ENCODE assay signal across 8 cellular contexts in genomic region chr1:175192630-175193338, GRCh38. TPM values are rescaled to one million over a fixed set of nuclear protein-coding genes. Genes with fewer than 3 reads are reported as not detected.
DNase-seq lines count a peak whose midpoint lies in the region; ATAC-seq and TF ChIP-seq lines count a peak whose summit lies in the region.

Gene KIAA0040 (minus strand): TSS chr1:175192776. CDS start chr1:175161013, 31,763 bp downstream.

- peak within 1 kb of the TSS; percentile 27 for H3K27ac ChIP-seq in HUES48 (ENCODE audit: low read depth, low read length)
- no peak within 1 kb of the TSS for H3K27ac ChIP-seq in SK-N-MC
- H3K27ac ChIP-seq in left ventricle myocardium inferior (replicated peaks): peak within 1 kb of the TSS; percentile 89

- peaks cover 21% of the 10 kb centered on the region for H3K27me3 ChIP-seq in HUES48 (ENCODE audit: control insufficient read depth, insufficient read depth, low read length)
- H3K27me3 ChIP-seq in left ventricle myocardium inferior (ENCODE audit: low read depth): no peaks in the 10 kb centered on the region

- peak; percentile 27 for ATAC-seq in GM19468 (IDR thresholded peaks at IDR 0.05; ENCODE audit: extremely low read depth, unreplicated experiment)
- peak; percentile 75 to 77 for ATAC-seq in activated naive CD4-positive, alpha-beta T cell treated with anti-CD3 and anti-CD28 coated beads, Interleukin-2, amount 50 U/mL, for 72 hours

- H3K4me3 ChIP-seq in HUES48 (ENCODE audit: low read depth, low read length) (peak within 1 kb of the TSS; percentile 82), SK-N-MC (peak within 1 kb of the TSS; percentile 78), left ventricle myocardium inferior (peak within 1 kb of the TSS; percentile 84)

- H3K36me3 ChIP-seq in HUES48 (ENCODE audit: control insufficient read depth, insufficient read depth, low read length) (no peaks in the 10 kb centered on the region), SK-N-MC (ENCODE audit: insufficient read depth, low read length) (no peaks in the 10 kb centered on the region), left ventricle myocardium inferior (no peaks in the 10 kb centered on the region)

- H3K4me1 ChIP-seq in HUES48 (ENCODE audit: control insufficient read depth, insufficient read depth, low read length) (peaks cover 6% of the 10 kb centered on the region; the same call in 1 of the 2 replicates), left ventricle myocardium inferior (peaks cover 66% of the 10 kb centered on the region)

- peak; percentile 34 for TF ChIP-seq CTCF in left ventricle myocardium inferior (IDR thresholded peaks at IDR 0.05; ENCODE audit: borderline replicate concordance)

- H3K9me3 ChIP-seq in HUES48 (ENCODE audit: control insufficient read depth, insufficient read depth, low read length): no peaks in the 10 kb centered on the region
- H3K9me3 ChIP-seq in SK-N-MC (ENCODE audit: low read depth, low read length): no peaks in the 10 kb centered on the region
- no peaks in the 10 kb centered on the region for H3K9me3 ChIP-seq in left ventricle myocardium inferior (replicated peaks)

- intact Hi-C loops in left ventricle myocardium inferior (cut with micrococcal nuclease): no loop called here

- DNase-seq in D341Med (ENCODE audit: low spot score): peak; percentile 76
- no peak for DNase-seq in SK-N-MC (ENCODE audit: low read depth, low spot score)
- DNase-seq in activated naive CD4-positive, alpha-beta T cell treated with anti-CD3 and anti-CD28 coated beads, Interleukin-2, amount 50 U/mL, for 72 hours (ENCODE audit: low spot score in 2 of 2): peak; percentile 66 to 80
- DNase-seq in left ventricle myocardium inferior: peak; percentile 84
- peak; percentile 63 for DNase-seq in renal cortical epithelial cell (ENCODE audit: low read depth)
- DNase-seq in cerebellar nuclear complex (lab: John Stamatoyannopoulos, UW): no peak

- H3K27ac Mint-ChIP-seq in activated naive CD4-positive, alpha-beta T cell treated with anti-CD3 and anti-CD28 coated beads, Interleukin-2, amount 50 U/mL, for 72 hours: peak within 1 kb of the TSS; percentile 79 to 94

- no peaks in the 10 kb centered on the region for H3K9me3 Mint-ChIP-seq in activated naive CD4-positive, alpha-beta T cell treated with anti-CD3 and anti-CD28 coated beads, Interleukin-2, amount 50 U/mL, for 72 hours

- H3K36me3 Mint-ChIP-seq in activated naive CD4-positive, alpha-beta T cell treated with anti-CD3 and anti-CD28 coated beads, Interleukin-2, amount 50 U/mL, for 72 hours: peaks cover 26 to 36% of the 10 kb centered on the region in 2 donors

- no peak within 1 kb of the TSS for H3K9ac ChIP-seq in HUES48 (ENCODE audit: low read depth, low read length)
- peak within 1 kb of the TSS; percentile 45 for H3K9ac ChIP-seq in SK-N-MC (ENCODE audit: insufficient read length)

RNA-seq across cellular contexts. Expression of gene KIAA0040, which starts in this region (rescaled TPM):
- total RNA-seq in activated naive CD4-positive, alpha-beta T cell treated with anti-CD3 and anti-CD28 coated beads, Interleukin-2, amount 50 U/mL, for 72 hours: 10 to 100 TPM; 21.2 to 23.4 TPM
- total RNA-seq in left ventricle myocardium inferior: 12.8 TPM
- total RNA-seq in renal cortical epithelial cell: 6.1 and 8.7 TPM in 2 replicates

Comparison
In these comparisons a context has a peak if more than half of its experiments do, and no peak if none do; other contexts are left out.
1. DNase-seq: peak in D341Med (single experiment), activated naive CD4-positive, alpha-beta T cell treated with anti-CD3 and anti-CD28 coated beads, Interleukin-2, amount 50 U/mL, for 72 hours (2 of 2), left ventricle myocardium inferior (single experiment) and renal cortical epithelial cell (single experiment); none in SK-N-MC (single experiment) and cerebellar nuclear complex (0 of 2).
2. Peak in every context shown above with its lines, with median percentiles within 50 percentile points of each other: H3K4me3 ChIP-seq.